8 cellular contexts compared by ENCODE assay signal in the genomic region with DNA sequence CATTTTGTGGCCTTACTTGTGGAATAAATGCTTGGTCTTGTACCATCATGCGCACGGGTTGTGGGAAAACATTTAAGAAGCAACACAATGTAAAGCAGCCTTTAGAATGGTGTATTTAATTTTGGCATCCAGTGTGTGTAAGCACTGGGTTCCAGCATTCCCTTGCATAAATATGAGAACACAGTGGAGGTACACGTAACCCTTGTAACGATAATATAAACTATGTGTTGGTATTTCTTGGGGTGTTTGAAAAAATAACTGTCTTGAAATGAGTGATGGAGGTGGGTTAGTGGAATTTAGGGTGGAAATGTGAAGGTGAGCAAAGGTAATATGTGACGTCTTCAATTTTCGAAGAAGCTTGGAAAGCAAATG. TPM values are rescaled to one million over a fixed set of nuclear protein-coding genes. Genes with fewer than 3 reads are reported as not detected.
DNase-seq lines count a peak whose midpoint lies in the region; ATAC-seq and TF ChIP-seq lines count a peak whose summit lies in the region.

No MANE protein-coding gene starts in this region.

- H3K9me3 ChIP-seq in mucosa of descending colon = no peaks in the 10 kb centered on the region

- DNase-seq in GM12864 (ENCODE audit: low read depth) = no peak
- no peak for DNase-seq in T-cell
- DNase-seq in fibroblast of pulmonary artery (ENCODE audit: low read depth) = no peak
- no peak for DNase-seq in retinal pigment epithelial cell (ENCODE audit: low read depth)
- DNase-seq in cerebellum (ENCODE audit: low spot score) = no peak
- no peak for DNase-seq in mucosa of descending colon
- DNase-seq in AG20443 (ENCODE audit: low spot score) = no peak

- peak overlapping the region; percentile 2 to 82 for H3K27ac Mint-ChIP-seq in T-cell

- H3K36me3 ChIP-seq in mucosa of descending colon (ENCODE audit: low read depth) = no peaks in the 10 kb centered on the region

- H3K4me3 Mint-ChIP-seq in T-cell = peak overlapping the region; percentile 88 to 99 (median 89)

- H3K9me3 Mint-ChIP-seq in T-cell = no peaks in the 10 kb centered on the region

- POLR2A ChIA-PET in T-cell (lab: Charles Lee) = no interaction called here

- ATAC-seq in T-cell (replicated peaks in 1 of 4) = no peak
- ATAC-seq in mucosa of descending colon = no peak
- no peak for ATAC-seq in GM21786 (IDR thresholded peaks at IDR 0.05; ENCODE audit: unreplicated experiment)

- intact Hi-C loops in mucosa of descending colon (cut with DNase I, micrococcal nuclease) = loop anchor here in 1 of 2 donors (10.0 kb wide), 1 partner anchor 190 kb away; a partner anchor contains a TSS

- H3K4me3 ChIP-seq in GM12864 (ENCODE audit: low read depth, low read length) = peak overlapping the region; percentile 91
- H3K4me3 ChIP-seq in fibroblast of pulmonary artery (replicated peaks; ENCODE audit: low read depth, low read length) = peak overlapping the region; percentile 66
- H3K4me3 ChIP-seq in retinal pigment epithelial cell (ENCODE audit: low read length) = peak overlapping the region; percentile 79
- H3K4me3 ChIP-seq in mucosa of descending colon = no peak overlapping the region

- peaks cover 33 to 46% (median 34%) of the 10 kb centered on the region in 3 donors for H3K4me1 Mint-ChIP-seq in T-cell

- no peaks in the 10 kb centered on the region for H3K36me3 Mint-ChIP-seq in T-cell

- TF ChIP-seq CTCF in GM12864 (IDR thresholded peaks at IDR 0.05; ENCODE audit: low read depth, low read length, missing control alignments) (no peak), fibroblast of pulmonary artery (IDR thresholded peaks at IDR 0.05; ENCODE audit: low read length, missing control alignments) (no peak), retinal pigment epithelial cell (conservative IDR thresholded peaks at IDR 0.05; ENCODE audit: low read depth, low read length) (no peak), mucosa of descending colon (IDR thresholded peaks at IDR 0.05) (no peak)

- H3K27me3 Mint-ChIP-seq in T-cell = no peaks in the 10 kb centered on the region

- H3K4me1 ChIP-seq in mucosa of descending colon (ENCODE audit: low read depth) = peaks cover 10% of the 10 kb centered on the region

- CTCF ChIA-PET in T-cell (lab: Charles Lee) = no interaction called here

RNA-seq across cellular contexts. Expression of a gene that starts 2.1 kb away (rescaled TPM):
- total RNA-seq in T-cell = 10 to 100 TPM; 35.6 to 47.1 (median 37.3) TPM
- total RNA-seq in cerebellum = 91.0 TPM
- 10 to 100 TPM; 31.1 to 72.4 (median 39.0) TPM for total RNA-seq in mucosa of descending colon
